ENCODE assay signal across 9 cellular contexts in genomic region chr19:2462635-2463421, GRCh38. TPM values are rescaled to one million over a fixed set of nuclear protein-coding genes. Genes with fewer than 3 reads are reported as not detected.
DNase-seq lines count a peak whose midpoint lies in the region; ATAC-seq, FAIRE-seq and TF ChIP-seq lines count a peak whose summit lies in the region.
"Had no signal": no experiment of that assay in that cellular context is flagged by ENCODE, and none has a peak within 500 bp of the region (broad histone marks: within the 10 kb centered on the region; RNA-seq: fewer than 3 reads in every experiment).

No MANE protein-coding gene starts in this region.

- FAIRE-seq in kidney (lab: Jason Lieb, UNC) = no peak

- peaks cover 0 to 4% of the 10 kb centered on the region in 2 donors for H3K4me1 ChIP-seq in kidney (ENCODE audit: control insufficient read depth in 1 of 2, insufficient read depth in 1 of 2, low read depth in 1 of 2, low read length in 2 of 2)
- H3K4me1 ChIP-seq in smooth muscle cell (ENCODE audit: low read depth) = no peaks in the 10 kb centered on the region

- no peak overlapping the region for H3K27ac ChIP-seq in kidney (ENCODE audit: low read depth in 2 of 2, low read length in 2 of 2)
- H3K27ac ChIP-seq in smooth muscle cell (ENCODE audit: low read depth) = no peak overlapping the region

- DNase-seq in NCI-H2107 (lab: John Stamatoyannopoulos, UW) = peak; percentile 71
- no peak for DNase-seq in NCI-H2107 treated with DMSO at 0.1 percent for 48 hours (lab: John Stamatoyannopoulos, UW; ENCODE audit: unreplicated experiment)
- DNase-seq in NCI-H774 (lab: John Stamatoyannopoulos, UW) = peak; percentile 81
- peak; percentile 96 for DNase-seq in choroid plexus epithelial cell (ENCODE audit: low read depth)
- DNase-seq in kidney = peak; percentile 93
- peak; percentile 44 for DNase-seq in smooth muscle cell (lab: John Stamatoyannopoulos, UW; ENCODE audit: unreplicated experiment)
- no peak for DNase-seq in GM13977 (ENCODE audit: low spot score)
- DNase-seq: DND-41 had no signal

- H3K4me3 ChIP-seq in choroid plexus epithelial cell (ENCODE audit: low read depth, low read length) (peak overlapping the region; percentile 78), kidney (ENCODE audit: low read length in 2 of 2) (peak overlapping the region in 1 of 2 donors; percentile 63), smooth muscle cell (peak overlapping the region; percentile 61)

- peaks cover 5% of the 10 kb centered on the region for H3F3A ChIP-seq in smooth muscle cell (ENCODE audit: low read depth)

- no peaks in the 10 kb centered on the region for H3K9me3 ChIP-seq in kidney (ENCODE audit: control insufficient read depth in 1 of 2, low read length in 2 of 2)
- H3K9me3 ChIP-seq in smooth muscle cell (replicated peaks; ENCODE audit: low read depth) = no peaks in the 10 kb centered on the region

- H3K27me3 ChIP-seq in smooth muscle cell (ENCODE audit: low read depth) = no peaks in the 10 kb centered on the region

- in situ Hi-C loops in GM13977 (cut with MboI; ENCODE audit: low pct_unique_long_range_greater_than_20kb, low sequenced_read_pairs, unreplicated experiment) = no loop called here

- H3K36me3 ChIP-seq in kidney (ENCODE audit: control insufficient read depth in 1 of 2, insufficient read depth in 2 of 2, low read length in 2 of 2) = no peaks in the 10 kb centered on the region
- H3K36me3 ChIP-seq in smooth muscle cell (ENCODE audit: low read depth) = no peaks in the 10 kb centered on the region

- H3K4me2 ChIP-seq in smooth muscle cell = peak overlapping the region; percentile 83

- 6% methylated on average over 45 of the region's 46 CpGs for WGBS in smooth muscle cell (ENCODE audit: low lambda C conversion rate)

- intact Hi-C loops in kidney (cut with DNase I) = no loop called here

- peaks cover 2% of the 10 kb centered on the region for H3K79me2 ChIP-seq in smooth muscle cell (ENCODE audit: low read depth)

- H4K20me1 ChIP-seq in smooth muscle cell (ENCODE audit: low read depth) = no peaks in the 10 kb centered on the region

- ATAC-seq in HG02571 (IDR thresholded peaks at IDR 0.05; ENCODE audit: unreplicated experiment) = no peak

- no peak overlapping the region for H2AFZ ChIP-seq in smooth muscle cell (ENCODE audit: low read depth)

- H3K9ac ChIP-seq in kidney (ENCODE audit: low read length in 2 of 2) = peak overlapping the region in 1 of 2 donors; percentile 1
- no peak overlapping the region for H3K9ac ChIP-seq in smooth muscle cell (ENCODE audit: low read depth)

- TF ChIP-seq CTCF in choroid plexus epithelial cell (conservative IDR thresholded peaks at IDR 0.05; ENCODE audit: low read depth, low read length) (no peak), kidney (IDR thresholded peaks at IDR 0.05; ENCODE audit: borderline replicate concordance, extremely low read depth, insufficient read depth) (no peak), smooth muscle cell (IDR thresholded peaks at IDR 0.05; ENCODE audit: borderline replicate concordance, insufficient read depth, poor library complexity, severe bottlenecking) (no peak), GM13977 (IDR thresholded peaks at IDR 0.05; ENCODE audit: extremely low read depth, insufficient read depth, missing control alignments) (no peak)

RNA-seq across cellular contexts. Expression of gene LMNB2, which starts 6.1 kb away (rescaled TPM):
- total RNA-seq in kidney (27.6 TPM), smooth muscle cell (21.7 and 25.5 TPM in 2 replicates)
- polyA plus RNA-seq in kidney (ENCODE audit: insufficient read depth, low read depth, low replicate concordance) (9.0 TPM), smooth muscle cell (29.5 and 41.8 TPM in 2 replicates)

RNA-seq across cellular contexts. Expression of gene GADD45B, which starts 13.1 kb away (rescaled TPM):
- total RNA-seq in kidney (88.5 TPM), smooth muscle cell (252 and 326 TPM in 2 replicates)
- polyA plus RNA-seq in kidney (ENCODE audit: insufficient read depth, low read depth, low replicate concordance) (149 TPM), smooth muscle cell (435 and 533 TPM in 2 replicates)

RNA-seq across cellular contexts. Expression of gene TIMM13, which starts 35.4 kb away (rescaled TPM):
- total RNA-seq in kidney (69.7 TPM), smooth muscle cell (14.1 and 20.0 TPM in 2 replicates)
- polyA plus RNA-seq in kidney (ENCODE audit: insufficient read depth, low read depth, low replicate concordance) (188 TPM), smooth muscle cell (107 and 119 TPM in 2 replicates)

Comparison
In these comparisons a context has a peak if more than half of its experiments do, and no peak if none do; other contexts are left out.
1. DNase-seq: peak in NCI-H2107 (single experiment), NCI-H774 (single experiment), choroid plexus epithelial cell (single experiment), kidney (single experiment) and smooth muscle cell (single experiment); none in NCI-H2107 treated with DMSO at 0.1 percent for 48 hours (single experiment) and GM13977 (single experiment).